ENCODE assay signal across 1 cellular context in genomic region chr7:107404740-107405537, GRCh38.
TF ChIP-seq lines count a peak whose summit lies in the region.

No MANE protein-coding gene starts in this region.

TF ChIP-seq in K562, 482 proteins besides CTCF, POLR2A, EP300 and RAD21 (continued from another document):
- TF ChIP-seq ZBTB40 (IDR thresholded peaks at IDR 0.05) (0 out of 2 replicates have a peak, but pooled peaks have one; percentile 27), ZBTB40 (CRISPR knock-in tag; IDR thresholded peaks at IDR 0.05) (no peak), E2F1 (CRISPR knock-in tag; IDR thresholded peaks at IDR 0.05) (0 out of 2 replicates have a peak, but pooled peaks have one; percentile 31), RBM25 (IDR thresholded peaks at IDR 0.05; ENCODE audit: low read depth, low read length, severe bottlenecking) (peak; percentile 17)
TF ChIP-seq in K562: peak in this region for 4.
